9 cellular contexts compared by ENCODE assay signal in the genomic region with DNA sequence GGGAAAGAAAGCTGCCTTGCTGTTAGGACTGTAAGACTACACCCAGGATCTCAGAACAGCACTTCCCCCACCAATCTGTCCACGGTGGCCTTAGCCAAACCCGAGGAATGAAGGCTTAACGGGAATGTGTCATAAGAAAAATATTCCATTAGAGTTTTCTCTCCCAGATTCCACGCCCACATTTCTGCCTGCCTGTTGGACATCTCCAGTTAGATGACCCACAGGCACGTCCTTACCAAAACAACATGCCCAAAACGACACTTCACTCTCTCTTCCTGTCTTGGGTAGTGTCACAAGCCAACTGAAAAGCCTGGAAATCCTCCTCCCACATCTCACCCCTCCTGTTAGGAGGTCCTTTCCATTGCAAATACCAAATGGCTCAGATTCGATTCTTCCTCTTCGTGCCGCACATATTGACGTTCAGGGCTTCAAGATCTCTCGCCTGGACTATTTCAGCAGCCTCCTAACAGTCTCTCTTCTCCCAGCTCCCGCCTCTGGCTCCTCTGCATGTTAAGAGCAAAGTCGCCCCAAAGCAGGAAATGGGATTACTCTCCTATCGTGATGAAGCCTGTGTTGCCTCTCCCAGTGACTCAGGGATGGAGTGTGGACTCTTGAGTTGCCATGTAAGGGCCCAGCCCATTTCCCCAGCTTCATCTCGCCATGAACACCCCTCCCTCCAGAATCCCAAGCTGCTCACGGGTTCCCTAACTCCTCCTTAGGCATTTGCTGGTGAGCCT.
A peak's percentile ranks its signal among the peaks of the same experiment; 100 is the strongest.
DNase-seq lines count a peak whose midpoint lies in the region; ATAC-seq, FAIRE-seq and TF ChIP-seq lines count a peak whose summit lies in the region.
"Had no signal": no experiment of that assay in that cellular context is flagged by ENCODE, and none has a peak within 500 bp of the region (broad histone marks: within the 10 kb centered on the region; RNA-seq: fewer than 3 reads in every experiment).

No MANE protein-coding gene starts in this region.

- intact Hi-C loops in ascending aorta (cut with DNase I), result loop anchor here (5.0 kb wide), 3 partner anchors 63 to 158 kb away; a partner anchor contains a TSS
- intact Hi-C loops in CD8-positive, alpha-beta T cell (cut with DNase I, micrococcal nuclease), result no loop called here
- intact Hi-C loops in CD4-positive, alpha-beta T cell (cut with DNase I, micrococcal nuclease), result no loop called here

- 1% methylated on average over 16 of the region's 16 CpGs for WGBS in GM23248 (ENCODE audit: low coverage in 1 of 2, low lambda C conversion rate in 2 of 2, missing lambda C conversion rate in 2 of 2), 2 experiments
- 63 to 77% (median 73%) methylated on average over 16 of the region's 16 CpGs for WGBS in small intestine, 3 donors

- H3K9me3 Mint-ChIP-seq in CD8-positive, alpha-beta T cell, result no peaks in the 10 kb centered on the region
- no peaks in the 10 kb centered on the region for H3K9me3 Mint-ChIP-seq in CD4-positive, alpha-beta T cell

- H3K27me3 ChIP-seq in GM23248 (replicated peaks; ENCODE audit: insufficient read depth) (no peaks in the 10 kb centered on the region), ascending aorta (no peaks in the 10 kb centered on the region), right atrium auricular region (no peaks in the 10 kb centered on the region), small intestine (ENCODE audit: control insufficient read depth in 2 of 2, insufficient read depth in 2 of 2, low read length in 2 of 2) (no peaks in the 10 kb centered on the region)
- H3K27me3 ChIP-seq in CD8-positive, alpha-beta T cell (ENCODE audit: insufficient read depth, low read length), result no peaks in the 10 kb centered on the region
- H3K27me3 ChIP-seq in CD4-positive, alpha-beta T cell (ENCODE audit: control insufficient read depth, insufficient read depth, low read length), result no peaks in the 10 kb centered on the region

- H3K27ac Mint-ChIP-seq in CD8-positive, alpha-beta T cell, result no peak overlapping the region
- H3K27ac Mint-ChIP-seq in CD4-positive, alpha-beta T cell, result no peak overlapping the region

- H3K9me2 ChIP-seq in GM23248 (ENCODE audit: insufficient read depth), result no peaks in the 10 kb centered on the region

- H3K36me3 ChIP-seq in GM23248 (ENCODE audit: low read depth) (no peaks in the 10 kb centered on the region), ascending aorta (no peaks in the 10 kb centered on the region), right atrium auricular region (no peaks in the 10 kb centered on the region), small intestine (ENCODE audit: control insufficient read depth in 2 of 2, insufficient read depth in 2 of 2, low read length in 2 of 2) (no peaks in the 10 kb centered on the region)
- no peaks in the 10 kb centered on the region for H3K36me3 ChIP-seq in CD8-positive, alpha-beta T cell (ENCODE audit: insufficient read depth, low read length)

- no peak overlapping the region for H3K4me3 Mint-ChIP-seq in CD8-positive, alpha-beta T cell
- H3K4me3 Mint-ChIP-seq in CD4-positive, alpha-beta T cell, result no peak overlapping the region

- peaks cover 41% of the 10 kb centered on the region for H3F3A ChIP-seq in GM23248 (ENCODE audit: insufficient read depth)

- H4K20me1 ChIP-seq in GM23248 (ENCODE audit: insufficient read depth), result no peaks in the 10 kb centered on the region

- in situ Hi-C loops in GM23248 (cut with MboI), result no loop called here

- H3K27ac ChIP-seq in GM23248 (peak overlapping the region; percentile 100), ascending aorta (peak overlapping the region; percentile 63 to 70), right atrium auricular region (peak overlapping the region; percentile 72 to 75), small intestine (ENCODE audit: low read depth in 1 of 2, low read length in 1 of 2) (peak overlapping the region in 1 of 2 donors; percentile 77)
- no peak overlapping the region for H3K27ac ChIP-seq in CD8-positive, alpha-beta T cell (ENCODE audit: low read depth, low read length)
- no peak overlapping the region for H3K27ac ChIP-seq in CD4-positive, alpha-beta T cell (ENCODE audit: low read depth, low read length)

- no peaks in the 10 kb centered on the region for H3K4me1 Mint-ChIP-seq in CD8-positive, alpha-beta T cell (ENCODE audit: low read depth)
- H3K4me1 Mint-ChIP-seq in CD4-positive, alpha-beta T cell (ENCODE audit: low read depth), result no peaks in the 10 kb centered on the region

- H3K36me3 Mint-ChIP-seq in CD8-positive, alpha-beta T cell, result no peaks in the 10 kb centered on the region
- H3K36me3 Mint-ChIP-seq in CD4-positive, alpha-beta T cell (ENCODE audit: low read depth), result no peaks in the 10 kb centered on the region

- peak overlapping the region; percentile 93 for H3K9ac ChIP-seq in GM23248

- TF ChIP-seq CTCF in ascending aorta (IDR thresholded peaks at IDR 0.05), result no peak
- TF ChIP-seq CTCF in right atrium auricular region (IDR thresholded peaks at IDR 0.05), result no peak
- no peak for TF ChIP-seq CTCF in CD8-positive, alpha-beta T cell (IDR thresholded peaks at IDR 0.05)
- TF ChIP-seq CTCF in CD4-positive, alpha-beta T cell (IDR thresholded peaks at IDR 0.05), result no peak

- H3K9me3 ChIP-seq in GM23248 (ENCODE audit: low read depth), result no peaks in the 10 kb centered on the region
- H3K9me3 ChIP-seq in ascending aorta, result no peaks in the 10 kb centered on the region
- no peaks in the 10 kb centered on the region for H3K9me3 ChIP-seq in right atrium auricular region
- H3K9me3 ChIP-seq in small intestine (ENCODE audit: control insufficient read depth, low read depth), result no peaks in the 10 kb centered on the region
- no peaks in the 10 kb centered on the region for H3K9me3 ChIP-seq in CD8-positive, alpha-beta T cell (ENCODE audit: low read length)
- H3K9me3 ChIP-seq in CD4-positive, alpha-beta T cell (ENCODE audit: control insufficient read depth, low read length), result no peaks in the 10 kb centered on the region

- no peak for FAIRE-seq in small intestine (lab: Jason Lieb, UNC)

- peak; percentile 99 for DNase-seq in GM23248
- peak in 1 of 2 donors; percentile 86 for DNase-seq in ascending aorta (ENCODE audit: low spot score in 2 of 2)
- DNase-seq in right atrium auricular region (ENCODE audit: low spot score), result peak; percentile 82
- peak; percentile 74 for DNase-seq in small intestine
- DNase-seq in NCI-H1694 (lab: John Stamatoyannopoulos, UW), result no peak
- no peak for DNase-seq in CD8-positive, alpha-beta T cell
- no peak for DNase-seq in CD4-positive, alpha-beta T cell
- DNase-seq: NCI-H1436 treated with DMSO at 0.1 percent for 48 hours had no signal

- no peak for ATAC-seq in CD8-positive, alpha-beta T cell
- ATAC-seq in GM19397 (IDR thresholded peaks at IDR 0.05; ENCODE audit: unreplicated experiment), result no peak
- ATAC-seq in CD4-positive, alpha-beta T cell (ENCODE audit: poor library complexity), result no peak

- H3K4me1 ChIP-seq in GM23248 (ENCODE audit: insufficient read depth) (peaks cover 53% of the 10 kb centered on the region), ascending aorta (peaks cover 3 to 13% of the 10 kb centered on the region in 2 donors), right atrium auricular region (peaks cover 0 to 20% of the 10 kb centered on the region in 2 donors), small intestine (ENCODE audit: control insufficient read depth in 2 of 2, insufficient read depth in 1 of 2, low read depth in 1 of 2, low read length in 1 of 2) (peaks cover 0 to 5% of the 10 kb centered on the region in 2 donors)
- H3K4me1 ChIP-seq in CD8-positive, alpha-beta T cell (ENCODE audit: insufficient read depth, low read length), result no peaks in the 10 kb centered on the region

- CTCF ChIA-PET in CD8-positive, alpha-beta T cell (lab: Charles Lee), result no interaction called here
- CTCF ChIA-PET in CD4-positive, alpha-beta T cell (lab: Charles Lee), result no interaction called here

- H3K4me2 ChIP-seq in GM23248 (ENCODE audit: unreplicated experiment), result peak overlapping the region; percentile 98

- H3K79me2 ChIP-seq in GM23248 (ENCODE audit: insufficient read depth), result no peaks in the 10 kb centered on the region

- H3K4me3 ChIP-seq in GM23248 (peak overlapping the region; percentile 70), ascending aorta (peak overlapping the region; percentile 19 to 44), right atrium auricular region (peak overlapping the region in 1 of 2 donors; percentile 22), small intestine (ENCODE audit: low read depth in 1 of 2, low read length in 2 of 2) (no peak overlapping the region)
- H3K4me3 ChIP-seq in CD8-positive, alpha-beta T cell (ENCODE audit: low read depth, low read length), result no peak overlapping the region

- POLR2A ChIA-PET in CD8-positive, alpha-beta T cell (lab: Charles Lee), result no interaction called here
- POLR2A ChIA-PET in CD4-positive, alpha-beta T cell (lab: Charles Lee), result no interaction called here

- peak overlapping the region; percentile 78 for H2AFZ ChIP-seq in GM23248

- H3K27me3 Mint-ChIP-seq in CD8-positive, alpha-beta T cell (ENCODE audit: low read depth), result no peaks in the 10 kb centered on the region
- no peaks in the 10 kb centered on the region for H3K27me3 Mint-ChIP-seq in CD4-positive, alpha-beta T cell

Comparison
In these comparisons a context has a peak if more than half of its experiments do, and no peak if none do; other contexts are left out.
1. DNase-seq: peak in GM23248 (single experiment), right atrium auricular region (single experiment) and small intestine (single experiment); none in NCI-H1694 (single experiment), CD8-positive, alpha-beta T cell (0 of 7) and CD4-positive, alpha-beta T cell (0 of 10).
2. H3K27ac ChIP-seq: peak in GM23248 (single experiment), ascending aorta (2 of 2) and right atrium auricular region (2 of 2); none in CD8-positive, alpha-beta T cell (single experiment) and CD4-positive, alpha-beta T cell (single experiment).
3. H3K4me3 ChIP-seq: peak in GM23248 (single experiment) and ascending aorta (2 of 2); none in small intestine (0 of 2) and CD8-positive, alpha-beta T cell (single experiment).